In the genomic region with DNA sequence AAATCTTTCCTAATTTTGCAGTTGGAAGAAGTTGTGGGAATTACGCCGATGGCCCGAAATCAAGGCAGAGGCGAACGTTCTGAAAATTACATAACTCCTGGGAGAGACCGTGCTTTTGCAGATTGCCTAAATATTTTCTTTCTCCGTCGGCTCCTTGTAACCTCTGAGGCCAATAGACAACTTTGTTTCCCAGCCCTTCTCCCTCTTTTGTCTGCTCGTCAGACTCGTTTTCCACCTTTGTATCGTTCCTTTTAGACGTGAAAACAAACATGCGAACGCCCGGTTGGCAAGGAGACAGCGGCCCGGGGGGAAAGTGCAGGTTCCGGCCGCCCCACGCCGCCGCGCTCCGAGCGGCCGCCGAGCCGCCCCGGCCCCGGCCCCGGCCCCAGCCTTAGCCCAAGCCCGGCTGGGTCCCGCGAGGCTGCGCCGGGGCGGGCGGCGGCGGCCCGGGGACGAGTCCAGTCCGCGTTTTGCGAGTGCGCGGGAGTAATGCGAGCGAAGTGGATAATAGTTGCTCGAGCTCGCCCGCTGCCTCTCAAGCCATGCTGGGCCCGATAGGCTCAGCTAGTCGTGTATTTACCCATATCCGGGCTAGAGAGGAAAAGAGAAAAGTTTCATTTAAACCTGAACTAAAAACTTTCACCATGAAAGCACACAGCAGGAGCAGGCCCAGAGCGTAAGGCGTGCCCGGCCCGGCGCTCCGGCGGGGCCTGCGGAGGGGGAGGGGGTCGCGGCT, we compare ENCODE assay signal across 8 cellular contexts. TPM values are rescaled to one million over a fixed set of nuclear protein-coding genes. Genes with fewer than 3 reads are reported as not detected.
A peak's percentile ranks its signal among the peaks of the same experiment; 100 is the strongest.
DNase-seq lines count a peak whose midpoint lies in the region; ATAC-seq lines count a peak whose summit lies in the region.

A gene (plus strand): TSS at position 538 of the 736 bp plus-strand sequence. CDS start 303 bp downstream, outside the sequence.

- DNase-seq in A172 (ENCODE audit: low spot score) = peak; percentile 40
- peak; percentile 80 for DNase-seq in NCI-H2171 treated with DMSO at 0.1 percent for 48 hours (lab: John Stamatoyannopoulos, UW)
- peak; percentile 81 for DNase-seq in activated CD4-positive, CD25-positive, alpha-beta regulatory T cell treated with anti-CD3 and anti-CD28 coated beads, Interleukin-2, amount 50 U/mL, for 72 hours
- peak; percentile 81 for DNase-seq in cerebellar cortex (ENCODE audit: low spot score)
- DNase-seq in kidney glomerular epithelial cell (lab: John Stamatoyannopoulos, UW) = peak; percentile 52
- peak; percentile 39 to 50 for DNase-seq in stimulated activated CD4-positive, alpha-beta T cell treated with anti-CD3 and anti-CD28 coated beads, Interleukin-1b, Interleukin-23, amount 100 ng/mL, for 1 hour (ENCODE audit: low read depth in 2 of 2)

- ATAC-seq in GM18511 (IDR thresholded peaks at IDR 0.05; ENCODE audit: unreplicated experiment) (peak; percentile 46), HG02981 (IDR thresholded peaks at IDR 0.05; ENCODE audit: unreplicated experiment) (peak; percentile 46)

RNA-seq across cellular contexts. Expression of the gene that starts here (rescaled TPM):
- total RNA-seq in A172 (2014; rRNA removed; shearing (Covaris generic)) = 13.8 and 14.4 TPM in 2 replicates

Comparison
In these comparisons a context has a peak if more than half of its experiments do, and no peak if none do; other contexts are left out.
1. Peak in every context shown above with its lines: DNase-seq and ATAC-seq.